8 cellular contexts compared by ENCODE assay signal in genomic region chr6:141562181-141562800, GRCh38.
A peak's percentile ranks its signal among the peaks of the same experiment; 100 is the strongest.
DNase-seq lines count a peak whose midpoint lies in the region; ATAC-seq lines count a peak whose summit lies in the region.

No MANE protein-coding gene starts in this region.

- no peaks in the 10 kb centered on the region for H3K9me3 Mint-ChIP-seq in T-helper 1 cell treated with Interleukin-12 subunit alpha and Interleukin-12 subunit beta and Interleukin-4 antibody, amounts not matched to agents 30 μg/mL and 1 μg/mL, for 36 hours
- H3K9me3 Mint-ChIP-seq in activated naive CD8-positive, alpha-beta T cell treated with anti-CD3 and anti-CD28 coated beads, Interleukin-2, amount 10 ng/mL, durations not matched to agents 7 days and 5 days: no peaks in the 10 kb centered on the region

- POLR2A ChIA-PET in activated naive CD8-positive, alpha-beta T cell treated with anti-CD3 and anti-CD28 coated beads, Interleukin-2, amount 10 ng/mL, durations not matched to agents 7 days and 5 days (lab: Charles Lee): no interaction called here

- DNase-seq in T-helper 1 cell (no peak), NCI-H510A treated with DMSO at 0.1 percent for 48 hours (lab: John Stamatoyannopoulos, UW) (peak; percentile 38), iris pigment epithelial cell (ENCODE audit: low read depth) (peak; percentile 13), HuH-7 (ENCODE audit: low spot score) (no peak)
- peak; percentile 30 for DNase-seq in activated naive CD8-positive, alpha-beta T cell treated with anti-CD3 and anti-CD28 coated beads, Interleukin-2, amount 10 ng/mL, durations not matched to agents 7 days and 5 days
- peak in 2 of 3 experiments; percentile 0 to 1 for DNase-seq in stimulated activated CD4-positive, alpha-beta T cell treated with anti-CD3 and anti-CD28 coated beads, TNF-alpha, amount 100 ng/mL, for 4 hours (ENCODE audit: low read depth in 3 of 3)

- peaks cover 14% of the 10 kb centered on the region for H3K4me1 Mint-ChIP-seq in T-helper 1 cell treated with Interleukin-12 subunit alpha and Interleukin-12 subunit beta and Interleukin-4 antibody, amounts not matched to agents 30 μg/mL and 1 μg/mL, for 36 hours (ENCODE audit: low read depth)
- H3K4me1 Mint-ChIP-seq in activated naive CD8-positive, alpha-beta T cell treated with anti-CD3 and anti-CD28 coated beads, Interleukin-2, amount 10 ng/mL, durations not matched to agents 7 days and 5 days: peaks cover 24% of the 10 kb centered on the region

- ATAC-seq in HG02678 (IDR thresholded peaks at IDR 0.05; ENCODE audit: unreplicated experiment): peak; percentile 30
- peak; percentile 63 for ATAC-seq in activated naive CD8-positive, alpha-beta T cell treated with anti-CD3 and anti-CD28 coated beads, Interleukin-2, amount 10 ng/mL, durations not matched to agents 7 days and 5 days (ENCODE audit: low read depth)

- H3K27ac Mint-ChIP-seq in T-helper 1 cell treated with Interleukin-12 subunit alpha and Interleukin-12 subunit beta and Interleukin-4 antibody, amounts not matched to agents 30 μg/mL and 1 μg/mL, for 36 hours: no peak overlapping the region
- peak overlapping the region; percentile 84 for H3K27ac Mint-ChIP-seq in activated naive CD8-positive, alpha-beta T cell treated with anti-CD3 and anti-CD28 coated beads, Interleukin-2, amount 10 ng/mL, durations not matched to agents 7 days and 5 days

- H3K36me3 Mint-ChIP-seq in T-helper 1 cell treated with Interleukin-12 subunit alpha and Interleukin-12 subunit beta and Interleukin-4 antibody, amounts not matched to agents 30 μg/mL and 1 μg/mL, for 36 hours (ENCODE audit: low read depth): no peaks in the 10 kb centered on the region
- peaks cover 1% of the 10 kb centered on the region for H3K36me3 Mint-ChIP-seq in activated naive CD8-positive, alpha-beta T cell treated with anti-CD3 and anti-CD28 coated beads, Interleukin-2, amount 10 ng/mL, durations not matched to agents 7 days and 5 days

- H3K4me3 Mint-ChIP-seq in T-helper 1 cell treated with Interleukin-12 subunit alpha and Interleukin-12 subunit beta and Interleukin-4 antibody, amounts not matched to agents 30 μg/mL and 1 μg/mL, for 36 hours: peak overlapping the region; percentile 50
- peak overlapping the region; percentile 81 for H3K4me3 Mint-ChIP-seq in activated naive CD8-positive, alpha-beta T cell treated with anti-CD3 and anti-CD28 coated beads, Interleukin-2, amount 10 ng/mL, durations not matched to agents 7 days and 5 days

- H3K27me3 Mint-ChIP-seq in T-helper 1 cell treated with Interleukin-12 subunit alpha and Interleukin-12 subunit beta and Interleukin-4 antibody, amounts not matched to agents 30 μg/mL and 1 μg/mL, for 36 hours (ENCODE audit: low read depth): peaks cover 12% of the 10 kb centered on the region
- H3K27me3 Mint-ChIP-seq in activated naive CD8-positive, alpha-beta T cell treated with anti-CD3 and anti-CD28 coated beads, Interleukin-2, amount 10 ng/mL, durations not matched to agents 7 days and 5 days: no peaks in the 10 kb centered on the region

Comparison
In these comparisons a context has a peak if more than half of its experiments do, and no peak if none do; other contexts are left out.
1. DNase-seq: peak in NCI-H510A treated with DMSO at 0.1 percent for 48 hours (single experiment), activated naive CD8-positive, alpha-beta T cell treated with anti-CD3 and anti-CD28 coated beads, Interleukin-2, amount 10 ng/mL, durations not matched to agents 7 days and 5 days (single experiment), iris pigment epithelial cell (single experiment) and stimulated activated CD4-positive, alpha-beta T cell treated with anti-CD3 and anti-CD28 coated beads, TNF-alpha, amount 100 ng/mL, for 4 hours (2 of 3); none in T-helper 1 cell (0 of 5) and HuH-7 (single experiment).